1 cellular context compared by ENCODE assay signal in the genomic region with DNA sequence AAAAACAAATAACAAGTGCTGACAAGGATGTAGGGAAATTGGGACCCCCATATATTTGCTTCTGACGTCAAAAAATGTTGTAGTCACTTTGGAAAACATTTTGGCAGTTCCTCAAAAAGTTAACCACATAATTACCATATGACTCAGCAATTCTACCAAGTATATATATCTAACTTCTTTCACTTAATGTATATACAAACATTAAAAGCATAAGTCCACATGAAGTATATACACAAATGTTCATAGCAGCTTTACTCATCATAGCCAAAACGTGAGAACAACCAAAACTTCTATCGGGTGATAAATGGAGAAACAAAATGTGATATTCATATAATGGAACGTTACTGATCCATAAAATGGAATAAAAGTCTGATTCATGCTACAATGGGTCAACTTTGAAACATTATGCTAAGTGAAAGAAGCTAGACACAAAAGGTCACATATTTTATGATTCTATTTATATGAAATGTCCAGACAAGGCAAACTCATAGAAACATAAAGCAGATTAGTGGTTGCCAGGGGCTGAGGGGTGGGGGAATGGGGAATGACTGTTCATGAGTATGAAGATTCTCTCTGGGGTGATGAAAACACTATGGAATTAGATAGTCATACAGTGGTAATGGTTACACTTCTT.
TF ChIP-seq lines count a peak whose summit lies in the region.

No MANE protein-coding gene starts in this region.

TF ChIP-seq in K562, 482 proteins besides CTCF, POLR2A, EP300 and RAD21 (continued from another document):
- TF ChIP-seq SFPQ (IDR thresholded peaks at IDR 0.05; ENCODE audit: low read depth, low read length) (no peak), CREM (IDR thresholded peaks at IDR 0.05; ENCODE audit: low read depth) (peak; percentile 66; the same call in 1 of the 2 replicates), ZNF316 (IDR thresholded peaks at IDR 0.05) (peak; percentile 99), CTBP1 (IDR thresholded peaks at IDR 0.05; ENCODE audit: borderline replicate concordance) (no peak), ATF7 (IDR thresholded peaks at IDR 0.05) (0 out of 2 replicates have a peak, but pooled peaks have one; percentile 9), MEIS2 (IDR thresholded peaks at IDR 0.05; ENCODE audit: partially characterized antibody) (peak; percentile 35), MAFG (tag; conservative IDR thresholded peaks at IDR 0.05) (peak; percentile 97), BCOR (IDR thresholded peaks at IDR 0.05) (no peak), ZNF239 (CRISPR knock-in tag; IDR thresholded peaks at IDR 0.05) (no peak), ZNF766 (CRISPR knock-in tag; conservative IDR thresholded peaks at IDR 0.05) (no peak), SMARCE1 (IDR thresholded peaks at IDR 0.05) (peak; percentile 81; the same call in 1 of the 2 replicates), JUND (IDR thresholded peaks at IDR 0.05; ENCODE audit: borderline replicate concordance, low read depth, low read length) (peak; percentile 39; the same call in 1 of the 2 replicates), JUND (tag; IDR thresholded peaks at IDR 0.05; ENCODE audit: borderline replicate concordance, low read depth, low read length) (peak; percentile 41; the same call in 1 of the 3 replicates), ESRRB (CRISPR knock-in tag; IDR thresholded peaks at IDR 0.05; ENCODE audit: borderline replicate concordance) (no peak), C11orf30 (IDR thresholded peaks at IDR 0.05; ENCODE audit: low read depth) (peak; percentile 98), NFE2L1 (tag; IDR thresholded peaks at IDR 0.05; ENCODE audit: borderline replicate concordance, low read depth) (peak; percentile 91), CHAMP1 (IDR thresholded peaks at IDR 0.05) (0 out of 2 replicates have a peak, but pooled peaks have one; percentile 39), ZNF140 (CRISPR knock-in tag; IDR thresholded peaks at IDR 0.05) (no peak), ZNF263 (CRISPR knock-in tag; IDR thresholded peaks at IDR 0.05; ENCODE audit: borderline replicate concordance) (no peak), NCOR1 (IDR thresholded peaks at IDR 0.05) (no peak), TCF7L2 (IDR thresholded peaks at IDR 0.05; ENCODE audit: low read depth, low read length) (no peak), FOXO4 (CRISPR knock-in tag; IDR thresholded peaks at IDR 0.05) (no peak), BACH1 (tag; IDR thresholded peaks at IDR 0.05) (peak; percentile 95), RBM34 (IDR thresholded peaks at IDR 0.05; ENCODE audit: borderline replicate concordance, insufficient read depth, low read length) (no peak), NFE2 (IDR thresholded peaks at IDR 0.05; ENCODE audit: low read depth) (peak; percentile 96), MAFF (IDR thresholded peaks at IDR 0.05; ENCODE audit: low read length) (peak; percentile 98), SPI1 (IDR thresholded peaks at IDR 0.05; ENCODE audit: borderline replicate concordance, low read depth, low read length) (peak; percentile 92), FOXM1 (IDR thresholded peaks at IDR 0.05; ENCODE audit: low read depth) (peak; percentile 40; the same call in 1 of the 2 replicates), FOXM1 (CRISPR knock-in tag; IDR thresholded peaks at IDR 0.05; ENCODE audit: low read depth) (no peak), FOSL1 (tag; conservative IDR thresholded peaks at IDR 0.05) (peak; percentile 55), NR2C1 (IDR thresholded peaks at IDR 0.05) (peak; percentile 20; the same call in 1 of the 2 replicates), NR2C1 (tag; IDR thresholded peaks at IDR 0.05) (no peak), IRF2 (CRISPR knock-in tag; IDR thresholded peaks at IDR 0.05) (no peak), NCOA2 (IDR thresholded peaks at IDR 0.05; ENCODE audit: partially characterized antibody in 2 of 2) (peak in 1 of 2 experiments; percentile 7), DPF2 (IDR thresholded peaks at IDR 0.05) (peak; percentile 76), ZBTB43 (CRISPR knock-in tag; IDR thresholded peaks at IDR 0.05) (no peak)
- TF ChIP-seq, protein P1, sequence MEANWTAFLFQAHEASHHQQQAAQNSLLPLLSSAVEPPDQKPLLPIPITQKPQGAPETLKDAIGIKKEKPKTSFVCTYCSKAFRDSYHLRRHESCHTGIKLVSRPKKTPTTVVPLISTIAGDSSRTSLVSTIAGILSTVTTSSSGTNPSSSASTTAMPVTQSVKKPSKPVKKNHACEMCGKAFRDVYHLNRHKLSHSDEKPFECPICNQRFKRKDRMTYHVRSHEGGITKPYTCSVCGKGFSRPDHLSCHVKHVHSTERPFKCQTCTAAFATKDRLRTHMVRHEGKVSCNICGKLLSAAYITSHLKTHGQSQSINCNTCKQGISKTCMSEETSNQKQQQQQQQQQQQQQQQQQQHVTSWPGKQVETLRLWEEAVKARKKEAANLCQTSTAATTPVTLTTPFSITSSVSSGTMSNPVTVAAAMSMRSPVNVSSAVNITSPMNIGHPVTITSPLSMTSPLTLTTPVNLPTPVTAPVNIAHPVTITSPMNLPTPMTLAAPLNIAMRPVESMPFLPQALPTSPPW (CRISPR knock-in tag; IDR thresholded peaks at IDR 0.05), result peak; percentile 18; the same call in 1 of the 2 replicates
- TF ChIP-seq, protein P2, sequence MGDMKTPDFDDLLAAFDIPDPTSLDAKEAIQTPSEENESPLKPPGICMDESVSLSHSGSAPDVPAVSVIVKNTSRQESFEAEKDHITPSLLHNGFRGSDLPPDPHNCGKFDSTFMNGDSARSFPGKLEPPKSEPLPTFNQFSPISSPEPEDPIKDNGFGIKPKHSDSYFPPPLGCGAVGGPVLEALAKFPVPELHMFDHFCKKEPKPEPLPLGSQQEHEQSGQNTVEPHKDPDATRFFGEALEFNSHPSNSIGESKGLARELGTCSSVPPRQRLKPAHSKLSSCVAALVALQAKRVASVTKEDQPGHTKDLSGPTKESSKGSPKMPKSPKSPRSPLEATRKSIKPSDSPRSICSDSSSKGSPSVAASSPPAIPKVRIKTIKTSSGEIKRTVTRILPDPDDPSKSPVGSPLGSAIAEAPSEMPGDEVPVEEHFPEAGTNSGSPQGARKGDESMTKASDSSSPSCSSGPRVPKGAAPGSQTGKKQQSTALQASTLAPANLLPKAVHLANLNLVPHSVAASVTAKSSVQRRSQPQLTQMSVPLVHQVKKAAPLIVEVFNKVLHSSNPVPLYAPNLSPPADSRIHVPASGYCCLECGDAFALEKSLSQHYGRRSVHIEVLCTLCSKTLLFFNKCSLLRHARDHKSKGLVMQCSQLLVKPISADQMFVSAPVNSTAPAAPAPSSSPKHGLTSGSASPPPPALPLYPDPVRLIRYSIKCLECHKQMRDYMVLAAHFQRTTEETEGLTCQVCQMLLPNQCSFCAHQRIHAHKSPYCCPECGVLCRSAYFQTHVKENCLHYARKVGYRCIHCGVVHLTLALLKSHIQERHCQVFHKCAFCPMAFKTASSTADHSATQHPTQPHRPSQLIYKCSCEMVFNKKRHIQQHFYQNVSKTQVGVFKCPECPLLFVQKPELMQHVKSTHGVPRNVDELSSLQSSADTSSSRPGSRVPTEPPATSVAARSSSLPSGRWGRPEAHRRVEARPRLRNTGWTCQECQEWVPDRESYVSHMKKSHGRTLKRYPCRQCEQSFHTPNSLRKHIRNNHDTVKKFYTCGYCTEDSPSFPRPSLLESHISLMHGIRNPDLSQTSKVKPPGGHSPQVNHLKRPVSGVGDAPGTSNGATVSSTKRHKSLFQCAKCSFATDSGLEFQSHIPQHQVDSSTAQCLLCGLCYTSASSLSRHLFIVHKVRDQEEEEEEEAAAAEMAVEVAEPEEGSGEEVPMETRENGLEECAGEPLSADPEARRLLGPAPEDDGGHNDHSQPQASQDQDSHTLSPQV (IDR thresholded peaks at IDR 0.05), result 0 out of 2 replicates have a peak, but pooled peaks have one; percentile 34
TF ChIP-seq in K562: peak in this region for 29.
